Comparison of ENCODE assay signal across 29 cellular contexts in the genomic region with DNA sequence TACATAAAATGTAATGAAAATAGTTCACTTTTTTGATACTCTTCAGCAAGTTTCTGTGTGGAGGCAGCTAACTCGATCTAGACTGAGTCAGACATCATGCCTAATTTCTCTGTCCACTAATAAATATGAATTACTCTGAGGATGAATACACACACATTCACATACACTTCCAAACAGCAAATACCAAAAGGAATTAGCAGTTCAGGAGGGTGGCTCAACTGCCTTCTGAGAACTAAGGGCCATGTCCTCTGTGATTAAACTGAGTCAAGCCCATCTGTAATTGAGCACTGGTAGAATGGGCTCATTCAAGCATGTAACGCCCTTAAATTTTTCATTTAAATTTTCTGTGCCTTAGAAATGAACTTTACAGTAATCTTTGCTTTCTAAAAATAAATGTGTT.
"Had no signal": no experiment of that assay in that cellular context is flagged by ENCODE, and none has a peak within 500 bp of the region (broad histone marks: within the 10 kb centered on the region; RNA-seq: fewer than 3 reads in every experiment).

No MANE protein-coding gene starts in this region.

- H3K27ac ChIP-seq: foreskin keratinocyte, heart right ventricle, lower lobe of right lung, ovary, psoas muscle, suprapubic skin, upper lobe of right lung, uterus had no signal

- H3K9me3 ChIP-seq: heart right ventricle, left ventricle myocardium inferior, lower lobe of right lung, ovary, psoas muscle, suprapubic skin, transverse colon, upper lobe of right lung, uterus had no signal

- H3K27me3 ChIP-seq: dorsolateral prefrontal cortex, heart right ventricle, ovary, suprapubic skin, transverse colon, upper lobe of right lung, uterus had no signal

- H3K4me3 ChIP-seq: dorsolateral prefrontal cortex, heart right ventricle, left ventricle myocardium inferior, lower lobe of right lung, ovary, psoas muscle, smooth muscle cell, suprapubic skin, transverse colon, upper lobe of right lung, uterus had no signal

- H3K4me2 ChIP-seq: smooth muscle cell had no signal

- H3K4me1 ChIP-seq: upper lobe of right lung, uterus had no signal

- H3K36me3 ChIP-seq: heart right ventricle, left ventricle myocardium inferior, lower lobe of right lung, ovary, suprapubic skin, transverse colon, upper lobe of right lung, uterus had no signal

- DNase-seq: cortex of kidney; dorsolateral prefrontal cortex; effector CD4-positive, alpha-beta T cell; foreskin keratinocyte; glutamatergic neuron; heart right ventricle; hypothalamus; immature natural killer cell; islet precursor cell; kidney glomerular epithelial cell; left ventricle myocardium inferior; lower lobe of right lung; naive thymus-derived CD8-positive, alpha-beta T cell; nephron progenitor cell; occipital lobe; ovary; posterior cingulate gyrus; psoas muscle; stimulated activated CD4-positive, alpha-beta T cell treated with anti-CD3 and anti-CD28 coated beads, Interleukin-12 subunit alpha, Interleukin-12 subunit beta, amount 100 ng/mL, for 4 hours; stimulated activated CD4-positive, alpha-beta T cell treated with anti-CD3 and anti-CD28 coated beads, Interleukin-1b, Interleukin-23, amount 100 ng/mL, for 48 hours; stimulated activated CD4-positive, alpha-beta T cell treated with anti-CD3 and anti-CD28 coated beads, Interleukin-4, amount 100 ng/mL, for 1 hour; stimulated activated CD8-positive, alpha-beta memory T cell treated with anti-CD3 and anti-CD28 coated beads, Interleukin-4, amount 100 ng/mL, for 48 hours; stimulated activated naive CD4-positive, alpha-beta T cell; stimulated activated naive CD8-positive, alpha-beta T cell treated with anti-CD3 and anti-CD28 coated beads, Interleukin-15, amount 100 ng/mL, for 72 hours; upper lobe of right lung; uterus had no signal
